20 cellular contexts compared by ENCODE assay signal in genomic region chr4:91111556-91111955, GRCh38.
DNase-seq lines count a peak whose midpoint lies in the region; ATAC-seq, FAIRE-seq and TF ChIP-seq lines count a peak whose summit lies in the region.
"Had no signal": no experiment of that assay in that cellular context is flagged by ENCODE, and none has a peak within 500 bp of the region (broad histone marks: within the 10 kb centered on the region; RNA-seq: fewer than 3 reads in every experiment).

No MANE protein-coding gene starts in this region.

- no peak overlapping the region for H3K27ac ChIP-seq in kidney (ENCODE audit: low read depth in 2 of 2, low read length in 2 of 2)
- H3K27ac ChIP-seq: C4-2B had no signal

- ATAC-seq in HG03039 (IDR thresholded peaks at IDR 0.05; ENCODE audit: unreplicated experiment) = no peak
- ATAC-seq: HCT116 had no signal

- intact Hi-C loops in kidney (cut with DNase I) = no loop called here

- no peak overlapping the region for H3K4me3 ChIP-seq in kidney (ENCODE audit: low read length in 2 of 2)

- no peaks in the 10 kb centered on the region for H3K36me3 ChIP-seq in kidney (ENCODE audit: control insufficient read depth in 1 of 2, insufficient read depth in 2 of 2, low read length in 2 of 2)

- H3K4me3 Mint-ChIP-seq in activated T-cell treated with anti-CD3 and anti-CD28 coated beads, Interleukin-2, amount 50 U/mL, for 24 hours = no peak overlapping the region
- H3K4me3 Mint-ChIP-seq: CD4-positive, alpha-beta T cell; HFFc6 had no signal

- H3K27me3 Mint-ChIP-seq in activated T-cell treated with anti-CD3 and anti-CD28 coated beads, Interleukin-2, amount 50 U/mL, for 24 hours = no peaks in the 10 kb centered on the region
- H3K27me3 Mint-ChIP-seq: CD4-positive, alpha-beta T cell had no signal

- FAIRE-seq in RCC 7860 (lab: Jason Lieb, UNC) (peak; percentile 94), kidney (lab: Jason Lieb, UNC) (peak; percentile 92)
- FAIRE-seq: A204.1 had no signal

- no peaks in the 10 kb centered on the region for H3K4me1 Mint-ChIP-seq in activated T-cell treated with anti-CD3 and anti-CD28 coated beads, Interleukin-2, amount 50 U/mL, for 24 hours (ENCODE audit: low read depth)

- H3K9me3 ChIP-seq in kidney (ENCODE audit: control insufficient read depth in 1 of 2, low read length in 2 of 2) = peaks cover 0 to 4% of the 10 kb centered on the region in 2 donors
- H3K9me3 ChIP-seq: Caco-2 had no signal

- TF ChIP-seq CTCF in kidney (IDR thresholded peaks at IDR 0.05; ENCODE audit: borderline replicate concordance, extremely low read depth, insufficient read depth) = no peak

- no peak overlapping the region for H3K27ac Mint-ChIP-seq in activated T-cell treated with anti-CD3 and anti-CD28 coated beads, Interleukin-2, amount 50 U/mL, for 24 hours
- H3K27ac Mint-ChIP-seq: CD4-positive, alpha-beta T cell; HFFc6 had no signal

- in situ Hi-C loops in G401 (cut with HindIII; ENCODE audit: low sequenced_read_pairs) = no loop called here

- DNase-seq in G401 (ENCODE audit: low spot score) = peak; percentile 18
- peak; percentile 10 for DNase-seq in RCC 7860 (ENCODE audit: low spot score)
- DNase-seq in kidney = no peak
- peak; percentile 59 for DNase-seq in renal cortical epithelial cell (ENCODE audit: low read depth)
- DNase-seq in activated T-cell treated with anti-CD3 and anti-CD28 coated beads, Interleukin-2, amount 50 U/mL, for 24 hours = no peak
- DNase-seq in foreskin melanocyte = no peak
- no peak for DNase-seq in ecto neural progenitor cell (ENCODE audit: low spot score)
- DNase-seq: AML-193; Caco-2; CD4-positive, alpha-beta T cell; DMS153; DMS79; GF-D8; GOT3; H7; HFFc6 had no signal

- H3K9me3 Mint-ChIP-seq in activated T-cell treated with anti-CD3 and anti-CD28 coated beads, Interleukin-2, amount 50 U/mL, for 24 hours = peaks cover 2% of the 10 kb centered on the region

- no peak overlapping the region for H3K9ac ChIP-seq in kidney (ENCODE audit: low read length in 2 of 2)

- peaks cover 0 to 3% of the 10 kb centered on the region in 2 donors for H3K4me1 ChIP-seq in kidney (ENCODE audit: control insufficient read depth in 1 of 2, insufficient read depth in 1 of 2, low read depth in 1 of 2, low read length in 2 of 2)
- H3K4me1 ChIP-seq: Caco-2 had no signal

- H3K36me3 Mint-ChIP-seq in activated T-cell treated with anti-CD3 and anti-CD28 coated beads, Interleukin-2, amount 50 U/mL, for 24 hours (ENCODE audit: low read depth) = no peaks in the 10 kb centered on the region

Comparison
In these comparisons a context has a peak if more than half of its experiments do, and no peak if none do; other contexts are left out.
1. DNase-seq: peak in G401 (single experiment), RCC 7860 (single experiment) and renal cortical epithelial cell (single experiment); none in kidney (single experiment), activated T-cell treated with anti-CD3 and anti-CD28 coated beads, Interleukin-2, amount 50 U/mL, for 24 hours (single experiment), foreskin melanocyte (single experiment) and ecto neural progenitor cell (single experiment).